ENCODE assay signal across 22 cellular contexts in the genomic region with DNA sequence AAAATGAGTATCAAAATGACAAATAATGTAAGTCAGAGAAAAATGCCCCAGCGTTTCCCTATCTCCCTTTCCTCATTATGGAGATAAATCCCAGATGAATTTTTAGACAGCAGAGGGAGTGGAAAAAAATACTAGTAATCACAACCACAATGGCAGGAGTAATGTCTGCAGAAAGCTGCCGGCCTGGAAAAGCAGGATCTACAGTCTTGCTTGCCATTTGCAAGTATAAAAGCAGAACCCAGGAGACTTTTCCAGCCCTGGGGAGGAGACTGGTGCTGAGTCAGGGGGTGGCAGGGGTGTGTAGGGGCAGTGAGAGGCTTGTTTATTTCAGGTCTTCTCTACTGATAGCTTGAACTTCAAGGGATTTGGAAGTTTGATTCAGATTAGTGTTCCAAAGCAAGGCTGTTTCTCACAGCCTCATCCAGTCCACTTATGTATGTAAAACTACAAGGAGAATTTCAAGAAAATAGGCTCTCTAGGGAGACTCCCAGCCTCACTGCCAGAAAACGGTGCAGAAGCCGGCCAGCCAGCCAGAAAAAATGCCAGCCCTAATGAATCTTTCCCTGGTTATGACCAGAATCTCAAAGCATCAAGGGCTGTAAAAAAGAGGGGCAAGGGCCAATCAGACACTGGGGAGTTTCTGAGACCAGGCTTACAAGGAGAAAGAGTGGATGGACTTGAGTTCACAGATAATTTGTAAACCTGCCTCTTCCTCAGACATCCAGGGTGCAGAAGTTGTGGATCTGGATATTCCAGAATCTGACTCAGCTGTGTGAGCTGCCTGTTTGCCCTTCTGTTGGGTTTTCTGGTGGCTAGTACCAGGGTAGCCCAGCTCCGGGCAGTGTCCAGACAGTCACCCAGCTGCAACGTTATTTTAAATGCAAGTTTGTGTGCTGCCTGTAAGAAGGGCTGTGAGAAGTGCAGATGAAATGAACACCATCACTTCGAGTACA.
DNase-seq lines count a peak whose midpoint lies in the region; ATAC-seq, FAIRE-seq and TF ChIP-seq lines count a peak whose summit lies in the region.
"Had no signal": no experiment of that assay in that cellular context is flagged by ENCODE, and none has a peak within 500 bp of the region (broad histone marks: within the 10 kb centered on the region; RNA-seq: fewer than 3 reads in every experiment).

No MANE protein-coding gene starts in this region.

- intact Hi-C loops in IMR-90 (cut with micrococcal nuclease) = no loop called here
- intact Hi-C loops in sciatic nerve (cut with DNase I) = no loop called here
- intact Hi-C loops in cardiac septum (cut with DNase I) = no loop called here

- H2AK5ac ChIP-seq in IMR-90 (ENCODE audit: low read depth, low read length) (no peak overlapping the region), H1 (ENCODE audit: low read depth, low read length) (no peak overlapping the region)

- H3K9me3 ChIP-seq in IMR-90 (ENCODE audit: control insufficient read depth, insufficient read depth, low read length) = no peaks in the 10 kb centered on the region
- H3K9me3 ChIP-seq in H1 (ENCODE audit: insufficient read depth in 2 of 2, low read depth in 1 of 2, low read length in 1 of 2) = no peaks in the 10 kb centered on the region
- H3K9me3 ChIP-seq: BLaER1, lower lobe of right lung, neutrophil had no signal

- H3K23ac ChIP-seq in IMR-90 (ENCODE audit: low read depth, low read length) = no peak overlapping the region
- H3K23ac ChIP-seq in H1 (ENCODE audit: insufficient read length) = no peak overlapping the region

- H2BK20ac ChIP-seq in IMR-90 (ENCODE audit: low read depth, low read length) = no peak overlapping the region
- H2BK20ac ChIP-seq in H1 (ENCODE audit: low read length) = no peak overlapping the region

- ATAC-seq in IMR-90 (ENCODE audit: low read depth) (peak; percentile 53), sciatic nerve (peak; percentile 34), GM21515 (IDR thresholded peaks at IDR 0.05; ENCODE audit: unreplicated experiment) (no peak)
- no peak for ATAC-seq in stimulated activated naive CD8-positive, alpha-beta T cell treated with anti-CD3 and anti-CD28 coated beads, Interleukin-15, amount 100 ng/mL, for 72 hours
- ATAC-seq: lower lobe of right lung; stimulated activated memory B cell treated with anti-CD40 and anti-IgM and Interleukin-4, amounts not matched to agents 10 μg/mL and 1 μg/mL and 100 μg/mL, for 72 hours had no signal

- no peak overlapping the region for H3K14ac ChIP-seq in IMR-90 (replicated peaks; ENCODE audit: low read depth, low read length)
- no peak overlapping the region for H3K14ac ChIP-seq in H1 (ENCODE audit: insufficient read length)

- no peak overlapping the region for H2BK15ac ChIP-seq in IMR-90 (ENCODE audit: low read depth, low read length)
- H2BK15ac ChIP-seq in H1 (ENCODE audit: low read length) = no peak overlapping the region

- no peaks in the 10 kb centered on the region; the same call in 1 of the 2 replicates for H3K23me2 ChIP-seq in H1 (ENCODE audit: low read depth, low read length)

- H4K20me1 ChIP-seq in IMR-90 (ENCODE audit: insufficient read depth, low read length) = no peaks in the 10 kb centered on the region
- H4K20me1 ChIP-seq in H1 (replicated peaks in 1 of 2; ENCODE audit: control insufficient read depth in 1 of 2, insufficient read depth in 2 of 2, low read length in 2 of 2) = no peaks in the 10 kb centered on the region
- H4K20me1 ChIP-seq: BLaER1 had no signal

- H4K91ac ChIP-seq in IMR-90 (ENCODE audit: insufficient read depth, low read depth, low read length) (no peak overlapping the region), H1 (replicated peaks; ENCODE audit: insufficient read length, low read length) (no peak overlapping the region)

- no CpG with 5 or more reads among the region's 7 CpGs for WGBS in IMR-90 (ENCODE audit: extremely low coverage in 2 of 2, insufficient read length in 1 of 2), 2 experiments
- WGBS in H1 (ENCODE audit: extremely low coverage in 1 of 2, insufficient coverage in 1 of 2, insufficient read length in 1 of 2, insufficient replicate concordance in 2 of 2, low coverage in 1 of 2, low lambda C conversion rate in 2 of 2, missing lambda C conversion rate in 1 of 2), 2 experiments = 72% methylated on average over 7 of the region's 7 CpGs; no CpG with 5 or more reads in 1 of the 2 experiments

- no peaks in the 10 kb centered on the region for H3K79me2 ChIP-seq in H1 (ENCODE audit: control insufficient read depth in 1 of 2, insufficient read depth in 2 of 2, low read length in 2 of 2)

- no peak overlapping the region for H3K4me3 Mint-ChIP-seq in stimulated activated naive CD8-positive, alpha-beta T cell treated with anti-CD3 and anti-CD28 coated beads, Interleukin-15, amount 100 ng/mL, for 72 hours
- H3K4me3 Mint-ChIP-seq: activated CD4-positive, alpha-beta T cell treated with anti-CD3 and anti-CD28 coated beads, Interleukin-2, amount 10 ng/mL, durations not matched to agents 24 days and 14 days; activated naive CD8-positive, alpha-beta T cell treated with anti-CD3 and anti-CD28 coated beads, Interleukin-2, amount 10 ng/mL, durations not matched to agents 7 days and 5 days; stimulated activated memory B cell treated with anti-CD40 and anti-IgM and Interleukin-4, amounts not matched to agents 10 μg/mL and 1 μg/mL and 100 μg/mL, for 72 hours; T-helper 2 cell treated with Interferon-gamma antibody and Interleukin-4, amounts not matched to agents 5 μg/mL and 100 μg/mL, for 36 hours had no signal

- H2BK5ac ChIP-seq in IMR-90 (ENCODE audit: low read depth, low read length, poor library complexity, severe bottlenecking) (no peak overlapping the region), H1 (ENCODE audit: low read depth, low read length) (no peak overlapping the region)

- H2BK120ac ChIP-seq in IMR-90 (ENCODE audit: low read depth, low read length) = no peak overlapping the region
- H2BK120ac ChIP-seq in H1 (replicated peaks; ENCODE audit: low read depth, low read length) = no peak overlapping the region

- H3K18ac ChIP-seq in IMR-90 (ENCODE audit: low read depth, low read length) (no peak overlapping the region), H1 (ENCODE audit: extremely low read depth, low read length) (no peak overlapping the region)

- no peak overlapping the region for H3K27ac Mint-ChIP-seq in stimulated activated naive CD8-positive, alpha-beta T cell treated with anti-CD3 and anti-CD28 coated beads, Interleukin-15, amount 100 ng/mL, for 72 hours
- H3K27ac Mint-ChIP-seq: activated CD4-positive, alpha-beta T cell treated with anti-CD3 and anti-CD28 coated beads, Interleukin-2, amount 10 ng/mL, durations not matched to agents 24 days and 14 days; activated naive CD8-positive, alpha-beta T cell treated with anti-CD3 and anti-CD28 coated beads, Interleukin-2, amount 10 ng/mL, durations not matched to agents 7 days and 5 days; stimulated activated memory B cell treated with anti-CD40 and anti-IgM and Interleukin-4, amounts not matched to agents 10 μg/mL and 1 μg/mL and 100 μg/mL, for 72 hours; T-helper 2 cell treated with Interferon-gamma antibody and Interleukin-4, amounts not matched to agents 5 μg/mL and 100 μg/mL, for 36 hours had no signal

- no peaks in the 10 kb centered on the region; the same call in 1 of the 2 replicates for H3K9me1 ChIP-seq in IMR-90 (ENCODE audit: insufficient read depth, low read length)

- TF ChIP-seq POLR2A in IMR-90 (IDR thresholded peaks at IDR 0.05; ENCODE audit: low read depth, low read length) (no peak), H1 (IDR thresholded peaks at IDR 0.05; ENCODE audit: control extremely low read depth in 1 of 2, low read depth in 2 of 2, low read length in 2 of 2) (no peak)

- H3K56ac ChIP-seq in IMR-90 (ENCODE audit: extremely low read depth, insufficient read depth, low read length) (no peak overlapping the region), H1 (replicated peaks; ENCODE audit: insufficient read length, low read depth, low read length) (no peak overlapping the region)

- H3K9ac ChIP-seq in IMR-90 (ENCODE audit: low read depth, low read length) (no peak overlapping the region), H1 (replicated peaks in 1 of 4; ENCODE audit: extremely low read depth in 1 of 4, low read depth in 3 of 4, low read length in 3 of 4) (no peak overlapping the region)
- H3K9ac ChIP-seq: BLaER1 had no signal

- no TSS peak for BruUV-seq in IMR-90 (replicated peaks; lab: Mats Ljungman, UMichigan)

- POLR2A ChIA-PET in IMR-90 (lab: Charles Lee; ENCODE audit: unreplicated experiment) = no interaction called here
- POLR2A ChIA-PET in H1 (lab: Charles Lee; ENCODE audit: partially characterized antibody) = no interaction called here

- no peaks in the 10 kb centered on the region for H3K27me3 Mint-ChIP-seq in stimulated activated naive CD8-positive, alpha-beta T cell treated with anti-CD3 and anti-CD28 coated beads, Interleukin-15, amount 100 ng/mL, for 72 hours
- H3K27me3 Mint-ChIP-seq: activated CD4-positive, alpha-beta T cell treated with anti-CD3 and anti-CD28 coated beads, Interleukin-2, amount 10 ng/mL, durations not matched to agents 24 days and 14 days; activated naive CD8-positive, alpha-beta T cell treated with anti-CD3 and anti-CD28 coated beads, Interleukin-2, amount 10 ng/mL, durations not matched to agents 7 days and 5 days had no signal

- DNase-seq in IMR-90 (no peak), H1 (ENCODE audit: low read depth in 1 of 2, low spot score in 2 of 2) (no peak), medulla oblongata (ENCODE audit: extremely low spot score) (peak; percentile 68), sciatic nerve (ENCODE audit: low spot score) (no peak), cardiac septum (ENCODE audit: low spot score) (no peak), kidney glomerular epithelial cell (lab: John Stamatoyannopoulos, UW) (no peak)
- no peak for DNase-seq in stimulated activated naive CD8-positive, alpha-beta T cell treated with anti-CD3 and anti-CD28 coated beads, Interleukin-15, amount 100 ng/mL, for 72 hours
- DNase-seq: activated CD4-positive, alpha-beta T cell treated with anti-CD3 and anti-CD28 coated beads, Interleukin-2, amount 10 ng/mL, durations not matched to agents 24 days and 14 days; activated naive CD8-positive, alpha-beta T cell treated with anti-CD3 and anti-CD28 coated beads, Interleukin-2, amount 10 ng/mL, durations not matched to agents 7 days and 5 days; activated T-cell treated with anti-CD3 and anti-CD28 coated beads, Interleukin-2, amount 50 U/mL, for 1 hour; H7; lower lobe of right lung; NCI-H1048; NCI-H2227 treated with DMSO at 0.1 percent for 48 hours; SHP77; small intestine had no signal

- dilution Hi-C loops in IMR-90 (cut with HindIII; ENCODE audit: low sequenced_read_pairs, unreplicated experiment) = no loop called here

- H3K27ac ChIP-seq in IMR-90 (ENCODE audit: insufficient read depth, low read length) (no peak overlapping the region), H1 (ENCODE audit: low read depth, low read length) (no peak overlapping the region; the same call in 1 of the 2 replicates)
- H3K27ac ChIP-seq: BLaER1, epithelial cell of prostate, lower lobe of right lung, neutrophil had no signal

- H2AK9ac ChIP-seq in IMR-90 (replicated peaks; ENCODE audit: low read depth, low read length, poor library complexity) = no peak overlapping the region

- FAIRE-seq in H1 (lab: Jason Lieb, UNC) = no peak
- FAIRE-seq: small intestine had no signal

- TF ChIP-seq RAD21 in IMR-90 (IDR thresholded peaks at IDR 0.05; ENCODE audit: low read length) (no peak), H1 (IDR thresholded peaks at IDR 0.05 in 1 of 2, conservative IDR thresholded peaks at IDR 0.05 in 1 of 2; ENCODE audit: low read depth in 2 of 2, low read length in 2 of 2) (no peak)

- CTCF ChIA-PET in IMR-90 (lab: Yijun Ruan, JAX) = interaction anchor here (0.6 to 0.8 kb wide), 2 partner anchors 284 to 1700 kb away, joined by 3 to 4 read pairs; no protein-coding TSS in a partner anchor
- CTCF ChIA-PET in H1 (lab: Charles Lee; ENCODE audit: partially characterized antibody) = interaction anchor here (0.6 to 1.7 kb wide), 5 partner anchors 9 to 235 kb away, joined by 3 to 4 read pairs (median 3); no protein-coding TSS in a partner anchor

- no peak overlapping the region for H2BK12ac ChIP-seq in H1 (ENCODE audit: low read depth, low read length)

- no peak for TF ChIP-seq CTCF in IMR-90 (conservative IDR thresholded peaks at IDR 0.05; ENCODE audit: low read depth, low read length)
- no peak for TF ChIP-seq CTCF in H1 (IDR thresholded peaks at IDR 0.05; ENCODE audit: control extremely low read depth in 1 of 3, insufficient read depth in 1 of 3, low read depth in 1 of 3, low read length in 3 of 3)

- H3K4me2 ChIP-seq in IMR-90 (ENCODE audit: low read depth, low read length) (no peak overlapping the region), H1 (ENCODE audit: insufficient read depth in 1 of 2, low read depth in 2 of 2, low read length in 2 of 2) (no peak overlapping the region)
- H3K4me2 ChIP-seq: BLaER1 had no signal

- no peak overlapping the region for H3K4me3 ChIP-seq in IMR-90 (ENCODE audit: insufficient read depth, low read depth, low read length)
- H3K4me3 ChIP-seq in H1 (ENCODE audit: extremely low read depth in 1 of 4, insufficient read depth in 2 of 4, low read depth in 3 of 4, low read length in 4 of 4) = no peak overlapping the region
- H3K4me3 ChIP-seq: BLaER1, lower lobe of right lung had no signal

- H4K8ac ChIP-seq in IMR-90 (ENCODE audit: low read depth in 2 of 2, low read length in 2 of 2) = no peak overlapping the region
- H4K8ac ChIP-seq in H1 (ENCODE audit: extremely low read depth, insufficient read depth, low read length) = no peak overlapping the region

- H3K4me1 Mint-ChIP-seq in stimulated activated naive CD8-positive, alpha-beta T cell treated with anti-CD3 and anti-CD28 coated beads, Interleukin-15, amount 100 ng/mL, for 72 hours = no peaks in the 10 kb centered on the region
- H3K4me1 Mint-ChIP-seq: activated CD4-positive, alpha-beta T cell treated with anti-CD3 and anti-CD28 coated beads, Interleukin-2, amount 10 ng/mL, durations not matched to agents 24 days and 14 days; activated naive CD8-positive, alpha-beta T cell treated with anti-CD3 and anti-CD28 coated beads, Interleukin-2, amount 10 ng/mL, durations not matched to agents 7 days and 5 days; stimulated activated memory B cell treated with anti-CD40 and anti-IgM and Interleukin-4, amounts not matched to agents 10 μg/mL and 1 μg/mL and 100 μg/mL, for 72 hours had no signal

- H3K79me1 ChIP-seq in IMR-90 (ENCODE audit: low read depth in 1 of 2, low read length in 2 of 2) (no peaks in the 10 kb centered on the region), H1 (ENCODE audit: low read depth, low read length) (no peaks in the 10 kb centered on the region)

- H3K4ac ChIP-seq in IMR-90 (ENCODE audit: low read depth, low read length) = no peak overlapping the region
- no peak overlapping the region for H3K4ac ChIP-seq in H1 (replicated peaks; ENCODE audit: insufficient read length, low read depth, low read length)

- peaks cover 0 to 12% of the 10 kb centered on the region in 2 donors for H3K9me3 Mint-ChIP-seq in stimulated activated naive CD8-positive, alpha-beta T cell treated with anti-CD3 and anti-CD28 coated beads, Interleukin-15, amount 100 ng/mL, for 72 hours
- H3K9me3 Mint-ChIP-seq: activated CD4-positive, alpha-beta T cell treated with anti-CD3 and anti-CD28 coated beads, Interleukin-2, amount 10 ng/mL, durations not matched to agents 24 days and 14 days; T-helper 2 cell treated with Interferon-gamma antibody and Interleukin-4, amounts not matched to agents 5 μg/mL and 100 μg/mL, for 36 hours had no signal

- H4K5ac ChIP-seq in IMR-90 (ENCODE audit: low read depth, low read length) (no peak overlapping the region), H1 (ENCODE audit: insufficient read length, low read depth, low read length) (no peak overlapping the region)

- H3K27me3 ChIP-seq in IMR-90 (ENCODE audit: control insufficient read depth, insufficient read depth, low read length) (no peaks in the 10 kb centered on the region), H1 (replicated peaks in 1 of 4; ENCODE audit: control insufficient read depth in 3 of 4, extremely low read depth in 1 of 4, insufficient read depth in 3 of 4, low read length in 3 of 4) (no peaks in the 10 kb centered on the region)
- H3K27me3 ChIP-seq: BLaER1, neutrophil had no signal

- H2AFZ ChIP-seq in IMR-90 (replicated peaks; ENCODE audit: low read length, poor library complexity) (no peak overlapping the region), H1 (ENCODE audit: low read length) (0 out of 2 replicates have a peak overlapping the region, but pooled peaks have one; percentile 2)

- in situ Hi-C loops in IMR-90 (cut with MboI; ENCODE audit: low sequenced_read_pairs) = no loop called here

- H3K36me3 ChIP-seq in IMR-90 (ENCODE audit: control insufficient read depth, insufficient read depth, low read length) = no peaks in the 10 kb centered on the region
- H3K36me3 ChIP-seq in H1 (ENCODE audit: control insufficient read depth in 2 of 4, insufficient read depth in 4 of 4, low read length in 3 of 4) = no peaks in the 10 kb centered on the region
- H3K36me3 ChIP-seq: BLaER1, lower lobe of right lung, neutrophil had no signal

- TF ChIP-seq EP300 in H1 (IDR thresholded peaks at IDR 0.05; ENCODE audit: borderline replicate concordance in 1 of 2, low read depth in 2 of 2, low read length in 2 of 2) = no peak

- H3K4me1 ChIP-seq in IMR-90 (ENCODE audit: control insufficient read depth, insufficient read depth, low read length) (peaks cover 6% of the 10 kb centered on the region; the same call in 1 of the 2 replicates), H1 (replicated peaks in 1 of 4; ENCODE audit: control insufficient read depth in 3 of 4, insufficient read depth in 4 of 4, low read length in 3 of 4) (peaks cover 0 to 6% (median 3%) of the 10 kb centered on the region in 4 experiments; a peak in 3 of 7 replicates)
- H3K4me1 ChIP-seq: BLaER1, lower lobe of right lung had no signal

Comparison
In these comparisons a context has a peak if more than half of its experiments do, and no peak if none do; other contexts are left out.
1. ATAC-seq: peak in IMR-90 (single experiment) and sciatic nerve (single experiment); none in GM21515 (single experiment) and stimulated activated naive CD8-positive, alpha-beta T cell treated with anti-CD3 and anti-CD28 coated beads, Interleukin-15, amount 100 ng/mL, for 72 hours (single experiment).